In the genomic region with DNA sequence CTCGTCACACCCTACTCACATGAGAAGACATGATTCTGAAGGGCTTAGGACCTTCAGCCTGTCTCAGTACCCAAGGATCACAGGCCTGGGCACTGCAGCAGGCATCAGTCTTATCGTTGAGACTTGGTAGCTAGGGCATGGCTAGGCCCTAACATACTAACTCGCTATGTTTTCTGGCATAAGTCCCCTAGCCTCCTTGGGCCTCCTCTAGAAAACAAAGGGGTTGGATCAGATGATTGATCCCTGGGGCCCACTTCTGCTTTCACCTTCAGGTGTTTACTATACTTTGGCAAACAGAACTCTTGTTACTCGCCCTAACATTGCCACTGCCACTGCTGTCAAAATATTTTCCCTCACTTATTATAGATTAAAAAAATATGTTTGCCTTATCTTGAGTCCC, we compare ENCODE assay signal across 21 cellular contexts. TPM values are rescaled to one million over a fixed set of nuclear protein-coding genes. Genes with fewer than 3 reads are reported as not detected.
DNase-seq lines count a peak whose midpoint lies in the region; ATAC-seq and TF ChIP-seq lines count a peak whose summit lies in the region.
"Had no signal": no experiment of that assay in that cellular context is flagged by ENCODE, and none has a peak within 500 bp of the region (broad histone marks: within the 10 kb centered on the region; RNA-seq: fewer than 3 reads in every experiment).

No MANE protein-coding gene starts in this region.

- no peak overlapping the region for H3K4me3 ChIP-seq in adrenal gland

- H4K91ac ChIP-seq in H9 (ENCODE audit: insufficient read length, low read depth, low read length), result peak overlapping the region; percentile 56

- H3T11ph ChIP-seq in H9 (ENCODE audit: low read length), result no peak overlapping the region

- ATAC-seq in Right ventricle myocardium inferior, result peak; percentile 13
- no peak for ATAC-seq in left ventricle myocardium superior
- ATAC-seq in sciatic nerve, result peak; percentile 24

- no peak for DNase-seq in Right ventricle myocardium inferior (ENCODE audit: missing footprints)
- no peak for DNase-seq in left ventricle myocardium superior
- no peak for DNase-seq in H9
- DNase-seq in NCI-H345 (lab: John Stamatoyannopoulos, UW), result peak; percentile 72
- DNase-seq in sciatic nerve (ENCODE audit: low spot score), result no peak
- no peak for DNase-seq in dedifferentiated amniotic fluid mesenchymal stem cell (ENCODE audit: extremely low spot score)
- DNase-seq in SHP77 (lab: John Stamatoyannopoulos, UW), result no peak
- no peak for DNase-seq in adrenal gland
- DNase-seq: CD4-positive, alpha-beta T cell; H7; MM.1S; NCI-H1105; NCI-H1694; NCI-H2107; NCI-H446 treated with DMSO at 0.1 percent for 48 hours; NCI-H69; NK-92 treated with Interleukin-12 subunit alpha and Interleukin-12 subunit beta, amount 100 ng/mL, for 24 hours had no signal

- no peak overlapping the region for H4K5ac ChIP-seq in H9 (ENCODE audit: insufficient read length, low read depth, low read length)

- H3K9me3 Mint-ChIP-seq in H9, result no peaks in the 10 kb centered on the region
- H3K9me3 Mint-ChIP-seq: CD4-positive, alpha-beta T cell had no signal

- H3K9ac ChIP-seq in H9 (ENCODE audit: extremely low read depth, insufficient read length, low read length), result no peak overlapping the region

- no peak overlapping the region for H3K4me3 Mint-ChIP-seq in H9
- H3K4me3 Mint-ChIP-seq: CD4-positive, alpha-beta T cell had no signal

- H2BK20ac ChIP-seq in H9 (ENCODE audit: low read depth, low read length, poor library complexity, severe bottlenecking), result no peak overlapping the region

- H3K14ac ChIP-seq in H9 (ENCODE audit: insufficient read depth, low read length), result no peak overlapping the region

- no peaks in the 10 kb centered on the region for H3K9me3 ChIP-seq in H9 (ENCODE audit: control insufficient read depth, low read depth, low read length)
- H3K9me3 ChIP-seq in adrenal gland (replicated peaks in 1 of 3), result no peaks in the 10 kb centered on the region

- peaks cover 15% of the 10 kb centered on the region; the same call in 1 of the 2 replicates for H3K4me1 ChIP-seq in H9 (ENCODE audit: insufficient read depth, low read length)
- no peaks in the 10 kb centered on the region for H3K4me1 ChIP-seq in adrenal gland (replicated peaks in 1 of 2)

- H3K4me2 ChIP-seq in H9 (ENCODE audit: insufficient read depth, insufficient read length, low read length), result no peak overlapping the region

- no peaks in the 10 kb centered on the region for H3K27me3 Mint-ChIP-seq in H9 (ENCODE audit: low read depth)

- H3K23ac ChIP-seq in H9 (ENCODE audit: insufficient read length, low read depth, low read length), result no peak overlapping the region

- H3K27ac ChIP-seq in H9 (ENCODE audit: insufficient read length, low read depth, low read length) (no peak overlapping the region), adrenal gland (no peak overlapping the region)

- H4K8ac ChIP-seq in H9 (replicated peaks; ENCODE audit: insufficient read length, low read depth, low read length), result no peak overlapping the region

- no peaks in the 10 kb centered on the region for H3K36me3 ChIP-seq in adrenal gland (replicated peaks in 1 of 2)

- no peak overlapping the region for H2AK5ac ChIP-seq in H9 (ENCODE audit: insufficient read length, low read length)

- no peak overlapping the region for H3K4ac ChIP-seq in H9 (ENCODE audit: low read depth, low read length)

- H3K79me1 ChIP-seq in H9 (ENCODE audit: insufficient read depth, low read depth, low read length, poor library complexity, severe bottlenecking), result peaks cover 3% of the 10 kb centered on the region

- no peaks in the 10 kb centered on the region for H3K23me2 ChIP-seq in H9 (ENCODE audit: insufficient read length, low read depth, low read length, poor library complexity, severe bottlenecking)

- H2BK12ac ChIP-seq in H9 (ENCODE audit: insufficient read length, low read depth, low read length), result no peak overlapping the region

- no peak for TF ChIP-seq POLR2A in adrenal gland (IDR thresholded peaks at IDR 0.05)

- peaks cover 0 to 8% (median 0%) of the 10 kb centered on the region in 3 experiments; a peak in 2 of 7 replicates for H3K36me3 Mint-ChIP-seq in H9 (ENCODE audit: insufficient read depth in 1 of 3, low read depth in 3 of 3)

- WGBS in H9 (ENCODE audit: extremely low coverage, insufficient read length, low lambda C conversion rate), result no CpG with 5 or more reads among the region's 4 CpGs
- 83 to 86% (median 84%) methylated on average over 1 to 4 of the region's 4 CpGs for WGBS in adrenal gland, 4 donors

- no peak overlapping the region for H2BK15ac ChIP-seq in H9 (ENCODE audit: low read depth, low read length)

- no peak overlapping the region for H2BK120ac ChIP-seq in H9 (ENCODE audit: low read depth, low read length, poor library complexity, severe bottlenecking)

- TF ChIP-seq CTCF in H9 (conservative IDR thresholded peaks at IDR 0.05), result no peak
- no peak for TF ChIP-seq CTCF in adrenal gland (IDR thresholded peaks at IDR 0.05)

- peaks cover 30 to 32% of the 10 kb centered on the region in 2 experiments for H3K4me1 Mint-ChIP-seq in H9

- H3K27me3 ChIP-seq in H9 (ENCODE audit: insufficient read depth, low read length), result no peaks in the 10 kb centered on the region
- H3K27me3 ChIP-seq in adrenal gland, result no peaks in the 10 kb centered on the region

- no peak overlapping the region for H2AFZ ChIP-seq in H9 (ENCODE audit: low read length)

- H3K79me2 ChIP-seq in H9 (ENCODE audit: insufficient read depth, low read length), result peaks cover 16% of the 10 kb centered on the region; the same call in 1 of the 2 replicates

- intact Hi-C loops in Right ventricle myocardium inferior (cut with DNase I) (no loop called here), left ventricle myocardium superior (cut with micrococcal nuclease) (no loop called here), sciatic nerve (cut with DNase I) (no loop called here), adrenal gland (cut with DNase I) (no loop called here)

- no peak overlapping the region for H2BK5ac ChIP-seq in H9 (ENCODE audit: insufficient read length, low read length)

- no peak overlapping the region for H3K18ac ChIP-seq in H9 (ENCODE audit: insufficient read length, low read depth, low read length)

- H3K27ac Mint-ChIP-seq in H9, result no peak overlapping the region
- H3K27ac Mint-ChIP-seq: CD4-positive, alpha-beta T cell had no signal

- no peak overlapping the region for H3K56ac ChIP-seq in H9 (ENCODE audit: insufficient read length, low read depth, low read length)

- H4K20me1 ChIP-seq in H9 (ENCODE audit: control insufficient read depth, insufficient read depth, insufficient read length), result no peaks in the 10 kb centered on the region

RNA-seq across cellular contexts. Expression of gene VSNL1, which starts 44.2 kb away (rescaled TPM):
- total RNA-seq in Right ventricle myocardium inferior (10.4 TPM), left ventricle myocardium superior (18.6 TPM), H9 (2021) (9.2 and 9.9 TPM in 2 replicates), sciatic nerve (0.67 TPM), adrenal gland (10 to 100 TPM in 7 of 8 donors, 1 to 10 TPM in 1; 7.2 to 51.1 (median 17.9) TPM)
- polyA plus RNA-seq in adrenal gland, result 10 to 100 TPM; 13.0 to 36.4 (median 22.0) TPM
- total RNA-seq: CD4-positive, alpha-beta T cell; OCI-LY7; RPMI7951; T-helper 1 cell treated with Interleukin-12 subunit alpha and Interleukin-12 subunit beta and Interleukin-4 antibody, amounts not matched to agents 30 ng/mL and 1 ng/mL, for 36 hours had no signal
- polyA plus RNA-seq: BJ had no signal
